In genomic region chr1:113982955-113983742, GRCh38 we compare ENCODE assay signal across 12 cellular contexts. TPM values are rescaled to one million over a fixed set of nuclear protein-coding genes. Genes with fewer than 3 reads are reported as not detected.
DNase-seq lines count a peak whose midpoint lies in the region; ATAC-seq, FAIRE-seq and TF ChIP-seq lines count a peak whose summit lies in the region.
"Had no signal": no experiment of that assay in that cellular context is flagged by ENCODE, and none has a peak within 500 bp of the region (broad histone marks: within the 10 kb centered on the region; RNA-seq: fewer than 3 reads in every experiment).

No MANE protein-coding gene starts in this region.

- H3K27me3 Mint-ChIP-seq in osteocyte (ENCODE audit: unreplicated experiment): no peaks in the 10 kb centered on the region
- H3K27me3 Mint-ChIP-seq: CD4-positive, alpha-beta T cell; T-cell had no signal

- H3K27ac Mint-ChIP-seq in osteocyte (ENCODE audit: unreplicated experiment): peak overlapping the region; percentile 88
- H3K27ac Mint-ChIP-seq: CD4-positive, alpha-beta T cell; natural killer cell; T-cell had no signal

- peak overlapping the region; percentile 25 for H2BK120ac ChIP-seq in H1 (replicated peaks; ENCODE audit: low read depth, low read length)

- H3K36me3 Mint-ChIP-seq in osteocyte (ENCODE audit: unreplicated experiment): peaks cover 2% of the 10 kb centered on the region
- H3K36me3 Mint-ChIP-seq: natural killer cell had no signal

- H2BK15ac ChIP-seq in H1 (ENCODE audit: low read length): peak overlapping the region; percentile 76; the same call in 1 of the 2 replicates

- H3K9ac ChIP-seq in H1 (replicated peaks in 1 of 4; ENCODE audit: extremely low read depth in 1 of 4, low read depth in 3 of 4, low read length in 3 of 4): no peak overlapping the region

- TF ChIP-seq RAD21 in H1 (IDR thresholded peaks at IDR 0.05 in 1 of 2, conservative IDR thresholded peaks at IDR 0.05 in 1 of 2; ENCODE audit: low read depth in 2 of 2, low read length in 2 of 2): no peak

- H3K14ac ChIP-seq in H1 (ENCODE audit: insufficient read length): no peak overlapping the region

- H3K4me1 ChIP-seq in A673 (ENCODE audit: insufficient read depth, low read length, poor library complexity, severe bottlenecking) (peaks cover 35% of the 10 kb centered on the region), H1 (replicated peaks in 1 of 4; ENCODE audit: control insufficient read depth in 3 of 4, insufficient read depth in 4 of 4, low read length in 3 of 4) (peaks cover 9 to 35% (median 20%) of the 10 kb centered on the region in 4 experiments)

- H3K27ac ChIP-seq in A673 (ENCODE audit: low read depth, low read length, poor library complexity, severe bottlenecking): peak overlapping the region; percentile 52
- H3K27ac ChIP-seq in H1 (ENCODE audit: low read depth, low read length): no peak overlapping the region

- H4K5ac ChIP-seq in H1 (ENCODE audit: insufficient read length, low read depth, low read length): peak overlapping the region; percentile 13

- H3K4ac ChIP-seq in H1 (replicated peaks; ENCODE audit: insufficient read length, low read depth, low read length): peak overlapping the region; percentile 45

- TF ChIP-seq EP300 in H1 (IDR thresholded peaks at IDR 0.05; ENCODE audit: borderline replicate concordance in 1 of 2, low read depth in 2 of 2, low read length in 2 of 2): no peak

- peaks cover 0 to 15% of the 10 kb centered on the region in 2 experiments; a peak in 2 of 4 replicates for H3K79me2 ChIP-seq in H1 (ENCODE audit: control insufficient read depth in 1 of 2, insufficient read depth in 2 of 2, low read length in 2 of 2)

- peak overlapping the region; percentile 80 for H4K91ac ChIP-seq in H1 (replicated peaks; ENCODE audit: insufficient read length, low read length)

- peaks cover 5% of the 10 kb centered on the region for H3K9me3 Mint-ChIP-seq in osteocyte (ENCODE audit: unreplicated experiment)
- H3K9me3 Mint-ChIP-seq: CD4-positive, alpha-beta T cell; natural killer cell; T-cell had no signal

- H2BK5ac ChIP-seq in H1 (ENCODE audit: low read depth, low read length): peak overlapping the region; percentile 81; the same call in 1 of the 2 replicates

- H3K23me2 ChIP-seq in H1 (ENCODE audit: low read depth, low read length): peaks cover 2% of the 10 kb centered on the region; the same call in 1 of the 2 replicates

- WGBS in H1 (ENCODE audit: extremely low coverage in 1 of 2, insufficient coverage in 1 of 2, insufficient read length in 1 of 2, insufficient replicate concordance in 2 of 2, low coverage in 1 of 2, low lambda C conversion rate in 2 of 2, missing lambda C conversion rate in 1 of 2), 2 experiments: 87% methylated on average over 14 of the region's 14 CpGs; no CpG with 5 or more reads in 1 of the 2 experiments

- no peak overlapping the region for H3K56ac ChIP-seq in H1 (replicated peaks; ENCODE audit: insufficient read length, low read depth, low read length)

- no peaks in the 10 kb centered on the region for H3K27me3 ChIP-seq in A673 (replicated peaks; ENCODE audit: insufficient read depth, low read depth, low read length, poor library complexity)
- no peaks in the 10 kb centered on the region; a peak in 1 of 7 replicates for H3K27me3 ChIP-seq in H1 (replicated peaks in 1 of 4; ENCODE audit: control insufficient read depth in 3 of 4, extremely low read depth in 1 of 4, insufficient read depth in 3 of 4, low read length in 3 of 4)

- TF ChIP-seq CTCF in A673 (conservative IDR thresholded peaks at IDR 0.05; ENCODE audit: low read depth, low read length): no peak
- no peak for TF ChIP-seq CTCF in H1 (IDR thresholded peaks at IDR 0.05; ENCODE audit: control extremely low read depth in 1 of 3, insufficient read depth in 1 of 3, low read depth in 1 of 3, low read length in 3 of 3)
- TF ChIP-seq CTCF in osteocyte (IDR thresholded peaks at IDR 0.05): no peak
- TF ChIP-seq CTCF in D721Med (IDR thresholded peaks at IDR 0.05; ENCODE audit: insufficient read depth, missing control alignments): no peak

- in situ Hi-C loops in ACHN (cut with HindIII; ENCODE audit: low pct_ligation_motif_present, low pct_unique_long_range_greater_than_20kb, low sequenced_read_pairs): no loop called here

- H3K79me1 ChIP-seq in H1 (ENCODE audit: low read depth, low read length): peaks cover 6% of the 10 kb centered on the region; the same call in 1 of the 2 replicates

- POLR2A ChIA-PET in A673 (lab: Charles Lee; ENCODE audit: low non-redundant PET): interaction anchor here (0.6 kb wide), 2 partner anchors 119 to 123 kb away, joined by 3 read pairs; no protein-coding TSS in a partner anchor
- POLR2A ChIA-PET in H1 (lab: Charles Lee; ENCODE audit: partially characterized antibody): no interaction called here

- intact Hi-C loops in A673 (cut with micrococcal nuclease; ENCODE audit: unreplicated experiment): loop anchor here (10.0 kb wide), 1 partner anchor 92 kb away; no protein-coding TSS in a partner anchor

- DNase-seq in A673 (ENCODE audit: low spot score) (no peak), NCI-H1092 treated with DMSO at 0.1 percent for 48 hours (lab: John Stamatoyannopoulos, UW) (peak; percentile 16), H1 (ENCODE audit: low read depth in 1 of 2, low spot score in 2 of 2) (no peak), osteocyte (ENCODE audit: extremely low spot score, unreplicated experiment) (no peak), D721Med (ENCODE audit: insufficient read length, low spot score) (no peak), ACHN (no peak)
- DNase-seq: CD4-positive, alpha-beta T cell; natural killer cell; NCI-H2081 treated with DMSO at 0.1 percent for 48 hours; T-cell had no signal

- H2AK5ac ChIP-seq in H1 (ENCODE audit: low read depth, low read length): peak overlapping the region; percentile 54; the same call in 1 of the 2 replicates

- H2BK12ac ChIP-seq in H1 (ENCODE audit: low read depth, low read length): peak overlapping the region; percentile 77; the same call in 1 of the 2 replicates

- BruUV-seq in A673 (replicated peaks; lab: Mats Ljungman, UMichigan): no TSS peak

- FAIRE-seq in H1 (lab: Jason Lieb, UNC) (no peak), D721Med (lab: Jason Lieb, UNC) (no peak)

- H3K9me3 ChIP-seq in A673 (ENCODE audit: low read depth, low read length, poor library complexity, severe bottlenecking) (no peaks in the 10 kb centered on the region), H1 (ENCODE audit: insufficient read depth in 2 of 2, low read depth in 1 of 2, low read length in 1 of 2) (peaks cover 14 to 18% of the 10 kb centered on the region in 2 experiments; a peak in 3 of 4 replicates)

- H3K4me2 ChIP-seq in H1 (ENCODE audit: insufficient read depth in 1 of 2, low read depth in 2 of 2, low read length in 2 of 2): peak overlapping the region in 1 of 2 experiments; percentile 50; a peak in 1 of 4 replicates

- no peak overlapping the region for H2AFZ ChIP-seq in H1 (ENCODE audit: low read length)

- no peaks in the 10 kb centered on the region for H4K20me1 ChIP-seq in H1 (replicated peaks in 1 of 2; ENCODE audit: control insufficient read depth in 1 of 2, insufficient read depth in 2 of 2, low read length in 2 of 2)

- ATAC-seq in HG02759 (IDR thresholded peaks at IDR 0.05; ENCODE audit: unreplicated experiment) (no peak), HG02571 (IDR thresholded peaks at IDR 0.05; ENCODE audit: unreplicated experiment) (no peak)
- ATAC-seq: natural killer cell had no signal

- H3K4me1 Mint-ChIP-seq in osteocyte (ENCODE audit: unreplicated experiment): peaks cover 73% of the 10 kb centered on the region

- H3K4me3 ChIP-seq in A673 (ENCODE audit: low read depth, low read length, poor library complexity, severe bottlenecking) (peak overlapping the region; percentile 56), H1 (ENCODE audit: extremely low read depth in 1 of 4, insufficient read depth in 2 of 4, low read depth in 3 of 4, low read length in 4 of 4) (no peak overlapping the region)

- H4K8ac ChIP-seq in H1 (ENCODE audit: extremely low read depth, insufficient read depth, low read length): no peak overlapping the region; the same call in 1 of the 2 replicates

- peak overlapping the region; percentile 65 for H3K18ac ChIP-seq in H1 (ENCODE audit: extremely low read depth, low read length)

- CTCF ChIA-PET in A673 (lab: Charles Lee): no interaction called here
- CTCF ChIA-PET in H1 (lab: Charles Lee; ENCODE audit: partially characterized antibody): interaction anchor here (0.6 to 1.8 kb wide), 6 partner anchors 9 to 299 kb away, joined by 3 to 7 read pairs (median 3); no protein-coding TSS in a partner anchor

- H2BK20ac ChIP-seq in H1 (ENCODE audit: low read length): peak overlapping the region; percentile 73; the same call in 1 of the 2 replicates

- peak overlapping the region; percentile 52 for H3K4me3 Mint-ChIP-seq in osteocyte (ENCODE audit: unreplicated experiment)
- H3K4me3 Mint-ChIP-seq: CD4-positive, alpha-beta T cell; natural killer cell had no signal

- H3K36me3 ChIP-seq in A673 (ENCODE audit: insufficient read depth, low read length, poor library complexity, severe bottlenecking): peaks cover 24% of the 10 kb centered on the region
- peaks cover 0 to 18% (median 2%) of the 10 kb centered on the region in 4 experiments; a peak in 4 of 8 replicates for H3K36me3 ChIP-seq in H1 (ENCODE audit: control insufficient read depth in 2 of 4, insufficient read depth in 4 of 4, low read length in 3 of 4)

- no peak overlapping the region for H3K23ac ChIP-seq in H1 (ENCODE audit: insufficient read length)

- TF ChIP-seq POLR2A in H1 (IDR thresholded peaks at IDR 0.05; ENCODE audit: control extremely low read depth in 1 of 2, low read depth in 2 of 2, low read length in 2 of 2): no peak

RNA-seq across cellular contexts. Expression of gene OLFML3, which starts 3.9 kb away (rescaled TPM):
- total RNA-seq in A673 (2021) (319 and 349 TPM in 2 replicates), osteocyte (36.5 and 37.0 TPM in 2 replicates)
- 55.3 and 56.0 TPM in 2 replicates for total RNA-seq in H1 (2021; fragmentation: NEBNext Ultra II Directional; extraction: Animal tissue kit (Norgen Biotek cat#: 25700))
- 72.1 and 72.3 TPM in 2 replicates for polyA plus RNA-seq in H1 (2011; rRNA removed)
- polyA plus RNA-seq in H1 (2011; cell fraction: cytosol; rRNA removed): 59.2 TPM
- 50.6 TPM for polyA plus RNA-seq in H1 (2011; cell fraction: nucleus; rRNA removed)
- polyA plus RNA-seq in H1 (2012, experiment 1 of 2): 79.9 to 91.4 TPM (median 85.9 TPM) in 4 replicates
- polyA plus RNA-seq in H1 (2012, experiment 2 of 2): 108 TPM
- polyA plus RNA-seq in H1 (2013, experiment 1 of 2): 129 TPM
- 127 TPM for polyA plus RNA-seq in H1 (2013, experiment 2 of 2)
- polyA minus RNA-seq in H1 (2011; rRNA and poly(A)+ RNA removed): 44.8 and 47.2 TPM in 2 replicates
- polyA minus RNA-seq in H1 (2011; cell fraction: cytosol; rRNA and poly(A)+ RNA removed): 24.4 TPM
- polyA minus RNA-seq in H1 (2011; cell fraction: nucleus; rRNA and poly(A)+ RNA removed): 13.5 TPM

RNA-seq across cellular contexts. Expression of gene HIPK1, which starts 54.0 kb away (rescaled TPM):
- total RNA-seq in A673 (2021) (71.8 and 81.3 TPM in 2 replicates), osteocyte (61.1 and 62.5 TPM in 2 replicates)
- total RNA-seq in H1 (2021; fragmentation: NEBNext Ultra II Directional; extraction: Animal tissue kit (Norgen Biotek cat#: 25700)): 63.0 and 64.3 TPM in 2 replicates
- polyA plus RNA-seq in H1 (2011; rRNA removed): 40.4 and 46.2 TPM in 2 replicates
- polyA plus RNA-seq in H1 (2011; cell fraction: cytosol; rRNA removed): 29.4 TPM
- polyA plus RNA-seq in H1 (2011; cell fraction: nucleus; rRNA removed): 45.2 TPM
- 21.2 to 32.8 TPM (median 26.6 TPM) in 4 replicates for polyA plus RNA-seq in H1 (2012, experiment 1 of 2)
- polyA plus RNA-seq in H1 (2012, experiment 2 of 2): 3.0 TPM
- 20.3 TPM for polyA plus RNA-seq in H1 (2013, experiment 1 of 2)
- polyA plus RNA-seq in H1 (2013, experiment 2 of 2): 19.9 TPM
- 191 and 223 TPM in 2 replicates for polyA minus RNA-seq in H1 (2011; rRNA and poly(A)+ RNA removed)
- 62.8 TPM for polyA minus RNA-seq in H1 (2011; cell fraction: cytosol; rRNA and poly(A)+ RNA removed)
- polyA minus RNA-seq in H1 (2011; cell fraction: nucleus; rRNA and poly(A)+ RNA removed): 55.2 TPM
